In genomic region chr11:13054278-13054677, GRCh38 we compare ENCODE assay signal across 27 cellular contexts. TPM values are rescaled to one million over a fixed set of nuclear protein-coding genes. Genes with fewer than 3 reads are reported as not detected.
"Had no signal": no experiment of that assay in that cellular context is flagged by ENCODE, and none has a peak within 500 bp of the region (broad histone marks: within the 10 kb centered on the region; RNA-seq: fewer than 3 reads in every experiment).

No MANE protein-coding gene starts in this region.

- FAIRE-seq: kidney, TTC549 had no signal

- H3K9me3 Mint-ChIP-seq: activated CD4-positive, alpha-beta memory T cell treated with anti-CD3 and anti-CD28 coated beads for 36 hours; activated naive CD8-positive, alpha-beta T cell treated with anti-CD3 and anti-CD28 coated beads for 36 hours; activated T-helper 17 cell treated with anti-CD3 and anti-CD28 coated beads, Interleukin-2, amount 50 U/mL, for 72 hours had no signal

- H3K4me3 Mint-ChIP-seq: activated B cell treated with CpG ODN at 0.5 μM for 24 hours; activated CD4-positive, alpha-beta memory T cell treated with anti-CD3 and anti-CD28 coated beads for 36 hours; activated CD8-positive, alpha-beta memory T cell treated with anti-CD3 and anti-CD28 coated beads, Interleukin-2, amount 10 ng/mL, durations not matched to agents 7 days and 5 days; activated naive CD8-positive, alpha-beta T cell treated with anti-CD3 and anti-CD28 coated beads for 36 hours; activated T-helper 17 cell treated with anti-CD3 and anti-CD28 coated beads, Interleukin-2, amount 50 U/mL, for 72 hours; brain; endodermal cell; mesothelial cell of epicardium had no signal

- DNase-seq: activated B cell treated with CpG ODN at 0.5 μM for 24 hours; activated CD4-positive, alpha-beta memory T cell treated with anti-CD3 and anti-CD28 coated beads for 36 hours; activated CD4-positive, alpha-beta T cell treated with anti-CD3 and anti-CD28 coated beads for 4 hours; activated CD8-positive, alpha-beta memory T cell treated with anti-CD3 and anti-CD28 coated beads, Interleukin-2, amount 10 ng/mL, durations not matched to agents 7 days and 5 days; activated naive CD4-positive, alpha-beta T cell; activated naive CD8-positive, alpha-beta T cell treated with anti-CD3 and anti-CD28 coated beads for 36 hours; anterior cingulate cortex; central memory CD4-positive, alpha-beta T cell; colonic mucosa; endodermal cell; gastrocnemius medialis; heart left ventricle; kidney; occipital lobe; stimulated activated CD4-positive, alpha-beta T cell treated with anti-CD3 and anti-CD28 coated beads, Interleukin-2, amount 100 ng/mL, for 24 hours; stimulated activated naive CD4-positive, alpha-beta T cell treated with Interleukin-2 at 50 U/mL for 16 hours; T-helper 2 cell; tibial artery had no signal

- H3K27ac ChIP-seq: colonic mucosa, epithelial cell of prostate, gastrocnemius medialis, heart left ventricle, tibial artery had no signal

- H3K4me1 Mint-ChIP-seq: activated B cell treated with CpG ODN at 0.5 μM for 24 hours, brain had no signal

- ATAC-seq: activated CD8-positive, alpha-beta memory T cell treated with anti-CD3 and anti-CD28 coated beads, Interleukin-2, amount 10 ng/mL, durations not matched to agents 7 days and 5 days; activated T-helper 17 cell treated with anti-CD3 and anti-CD28 coated beads, Interleukin-2, amount 50 U/mL, for 72 hours; gastrocnemius medialis; heart left ventricle; left lobe of liver had no signal

- H3K27ac Mint-ChIP-seq: activated B cell treated with CpG ODN at 0.5 μM for 24 hours; activated CD4-positive, alpha-beta memory T cell treated with anti-CD3 and anti-CD28 coated beads for 36 hours; activated CD8-positive, alpha-beta memory T cell treated with anti-CD3 and anti-CD28 coated beads, Interleukin-2, amount 10 ng/mL, durations not matched to agents 7 days and 5 days; activated naive CD8-positive, alpha-beta T cell treated with anti-CD3 and anti-CD28 coated beads for 36 hours; activated T-helper 17 cell treated with anti-CD3 and anti-CD28 coated beads, Interleukin-2, amount 50 U/mL, for 72 hours; brain; endodermal cell; mesothelial cell of epicardium; progenitor cell of endocrine pancreas had no signal

- H3K4me3 ChIP-seq: colonic mucosa, gastrocnemius medialis, heart left ventricle, tibial artery had no signal

- H3K36me3 ChIP-seq: colonic mucosa, gastrocnemius medialis, heart left ventricle, tibial artery had no signal

- H3K27me3 Mint-ChIP-seq: progenitor cell of endocrine pancreas had no signal

- H3K9me3 ChIP-seq: colonic mucosa, gastrocnemius medialis, heart left ventricle, tibial artery had no signal

- H3K36me3 Mint-ChIP-seq: activated CD4-positive, alpha-beta memory T cell treated with anti-CD3 and anti-CD28 coated beads for 36 hours; activated CD8-positive, alpha-beta memory T cell treated with anti-CD3 and anti-CD28 coated beads, Interleukin-2, amount 10 ng/mL, durations not matched to agents 7 days and 5 days; activated naive CD8-positive, alpha-beta T cell treated with anti-CD3 and anti-CD28 coated beads for 36 hours; brain; mesothelial cell of epicardium had no signal

- H3K27me3 ChIP-seq: colonic mucosa, gastrocnemius medialis had no signal

- H3K4me1 ChIP-seq: colonic mucosa, gastrocnemius medialis, heart left ventricle, tibial artery had no signal

RNA-seq across cellular contexts. Expression of gene RASSF10, which starts 45.2 kb away (rescaled TPM):
- total RNA-seq: activated B cell treated with CpG ODN at 0.5 μM for 24 hours; activated CD4-positive, alpha-beta memory T cell treated with anti-CD3 and anti-CD28 coated beads for 36 hours; activated CD8-positive, alpha-beta memory T cell treated with anti-CD3 and anti-CD28 coated beads, Interleukin-2, amount 10 ng/mL, durations not matched to agents 7 days and 5 days; activated naive CD8-positive, alpha-beta T cell treated with anti-CD3 and anti-CD28 coated beads for 36 hours; activated T-helper 17 cell treated with anti-CD3 and anti-CD28 coated beads, Interleukin-2, amount 50 U/mL, for 72 hours; fibroblast of lung; left lobe of liver had no signal
- polyA plus RNA-seq: fibroblast of lung, neural cell had no signal
